22 cellular contexts compared by ENCODE assay signal in the genomic region with DNA sequence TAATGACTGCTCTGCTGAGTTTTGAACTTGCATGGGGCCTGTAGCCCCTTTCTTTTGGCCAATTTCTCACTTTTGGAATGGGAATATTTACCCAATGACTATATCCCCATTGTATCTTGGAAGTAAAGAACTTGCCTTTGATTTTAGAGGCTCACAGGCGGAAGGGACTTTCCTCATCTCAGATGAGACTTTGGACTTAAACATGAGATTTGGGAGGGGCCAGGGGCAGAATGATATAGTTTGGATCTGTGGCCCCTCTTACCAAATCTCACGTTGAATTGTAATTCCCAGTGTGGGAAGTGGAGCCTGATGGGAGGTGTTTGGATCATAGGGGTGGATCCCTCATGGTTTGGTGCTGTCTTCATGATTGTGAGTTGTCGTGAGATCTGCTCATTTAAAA. TPM values are rescaled to one million over a fixed set of nuclear protein-coding genes. Genes with fewer than 3 reads are reported as not detected.
A peak's percentile ranks its signal among the peaks of the same experiment; 100 is the strongest.
DNase-seq lines count a peak whose midpoint lies in the region; ATAC-seq and TF ChIP-seq lines count a peak whose summit lies in the region.
"Had no signal": no experiment of that assay in that cellular context is flagged by ENCODE, and none has a peak within 500 bp of the region (broad histone marks: within the 10 kb centered on the region; RNA-seq: fewer than 3 reads in every experiment).

No MANE protein-coding gene starts in this region.

- H3K36me3 Mint-ChIP-seq in GM23338 (ENCODE audit: low read depth) = peaks cover 5% of the 10 kb centered on the region; the same call in 1 of the 3 replicates
- H3K36me3 Mint-ChIP-seq: CD4-positive, CD25-positive, alpha-beta regulatory T cell; CD8-positive, alpha-beta T cell had no signal

- H3K9me3 Mint-ChIP-seq in GM23338 = peaks cover 13% of the 10 kb centered on the region

- peak overlapping the region; percentile 37 for H3K4me2 ChIP-seq in GM23338
- H3K4me2 ChIP-seq: BLaER1 had no signal

- TF ChIP-seq EP300 in esophagus muscularis mucosa (IDR thresholded peaks at IDR 0.05) = no peak

- no peak for TF ChIP-seq POLR2A in esophagus muscularis mucosa (IDR thresholded peaks at IDR 0.05; ENCODE audit: low read depth)

- no peak overlapping the region for H3K4me3 ChIP-seq in GM23338
- H3K4me3 ChIP-seq in coronary artery = no peak overlapping the region
- H3K4me3 ChIP-seq in esophagus muscularis mucosa = no peak overlapping the region
- H3K4me3 ChIP-seq in mucosa of descending colon = no peak overlapping the region
- H3K4me3 ChIP-seq: BLaER1, GM12878, GM23248, HAP-1 had no signal

- no peak for TF ChIP-seq CTCF in GM23338 (conservative IDR thresholded peaks at IDR 0.05; ENCODE audit: low read depth in 2 of 2)
- no peak for TF ChIP-seq CTCF in coronary artery (IDR thresholded peaks at IDR 0.05)
- no peak for TF ChIP-seq CTCF in esophagus muscularis mucosa (IDR thresholded peaks at IDR 0.05)
- no peak for TF ChIP-seq CTCF in mucosa of descending colon (IDR thresholded peaks at IDR 0.05)

- DNase-seq in GM23338 (ENCODE audit: low spot score) (no peak), coronary artery (ENCODE audit: low spot score) (peak; percentile 4), esophagus muscularis mucosa (ENCODE audit: extremely low spot score) (peak; percentile 78), mucosa of descending colon (no peak), NCI-H345 (lab: John Stamatoyannopoulos, UW) (no peak), COLO829 (ENCODE audit: low spot score) (no peak)
- no peak for DNase-seq in stimulated activated CD4-positive, alpha-beta T cell treated with anti-CD3 and anti-CD28 coated beads, Interleukin-2, amount 100 ng/mL, for 24 hours
- DNase-seq: CD4-positive, CD25-positive, alpha-beta regulatory T cell; DMS 273 treated with DMSO at 0.1 percent for 48 hours; DMS79; EL; GDM1; GM23248; HFFc6 had no signal

- H3K27ac ChIP-seq in GM23338 (ENCODE audit: low read depth) (no peak overlapping the region), coronary artery (no peak overlapping the region), esophagus muscularis mucosa (replicated peaks in 1 of 4) (no peak overlapping the region)
- H3K27ac ChIP-seq: 22Rv1, BLaER1, C4-2B, GM23248 had no signal

- H3K27me3 ChIP-seq in GM23338 (ENCODE audit: insufficient read depth) (no peaks in the 10 kb centered on the region), esophagus muscularis mucosa (peaks cover 0 to 31% (median 0%) of the 10 kb centered on the region in 4 donors)
- H3K27me3 ChIP-seq: BLaER1 had no signal

- H2AFZ ChIP-seq in GM23338 = no peak overlapping the region
- H2AFZ ChIP-seq: GM23248 had no signal

- no peaks in the 10 kb centered on the region for H3K79me2 ChIP-seq in GM23338 (replicated peaks; ENCODE audit: insufficient read depth)

- H3K9me3 ChIP-seq in esophagus muscularis mucosa (peaks cover 0 to 13% (median 1%) of the 10 kb centered on the region in 4 donors), mucosa of descending colon (no peaks in the 10 kb centered on the region)
- H3K9me3 ChIP-seq: HAP-1 had no signal

- peaks cover 9% of the 10 kb centered on the region; the same call in 1 of the 2 replicates for H3K9me2 ChIP-seq in GM23338 (ENCODE audit: insufficient read depth)

- ATAC-seq in GM23338 = no peak
- peak; percentile 38 for ATAC-seq in mucosa of descending colon
- no peak for ATAC-seq in HG02623 (IDR thresholded peaks at IDR 0.05; ENCODE audit: unreplicated experiment)
- ATAC-seq: CD8-positive, alpha-beta T cell; GM12878 had no signal

- intact Hi-C loops in esophagus muscularis mucosa (cut with DNase I) = no loop called here
- intact Hi-C loops in mucosa of descending colon (cut with DNase I, micrococcal nuclease) = no loop called here

- 90% methylated on average over 3 of the region's 3 CpGs for WGBS in esophagus muscularis mucosa

- no peaks in the 10 kb centered on the region for H4K20me1 ChIP-seq in GM23338 (replicated peaks; ENCODE audit: insufficient read depth)
- H4K20me1 ChIP-seq: BLaER1 had no signal

- H3K36me3 ChIP-seq in GM23338 (ENCODE audit: insufficient read depth) = no peaks in the 10 kb centered on the region
- no peaks in the 10 kb centered on the region for H3K36me3 ChIP-seq in esophagus muscularis mucosa
- H3K36me3 ChIP-seq in mucosa of descending colon (ENCODE audit: low read depth) = no peaks in the 10 kb centered on the region
- H3K36me3 ChIP-seq: BLaER1, HAP-1 had no signal

- 0 out of 2 replicates have a peak, but pooled peaks cover 3% of the 10 kb centered on the region for H3F3A ChIP-seq in GM23338 (replicated peaks; ENCODE audit: low read depth)

- peaks cover 47% of the 10 kb centered on the region for H3K4me1 Mint-ChIP-seq in GM23338
- H3K4me1 Mint-ChIP-seq: B cell; CD4-positive, CD25-positive, alpha-beta regulatory T cell had no signal

- peaks cover 22% of the 10 kb centered on the region for H3K27me3 Mint-ChIP-seq in GM23338 (ENCODE audit: insufficient read depth, low read depth, poor library complexity)

- H3K4me1 ChIP-seq in GM23338 (ENCODE audit: insufficient read depth) (peaks cover 49% of the 10 kb centered on the region), esophagus muscularis mucosa (no peaks in the 10 kb centered on the region), mucosa of descending colon (ENCODE audit: low read depth) (no peaks in the 10 kb centered on the region)
- H3K4me1 ChIP-seq: HAP-1 had no signal

- H3K4me3 Mint-ChIP-seq in GM23338 = no peak overlapping the region
- H3K4me3 Mint-ChIP-seq: B cell; CD4-positive, CD25-positive, alpha-beta regulatory T cell; CD8-positive, alpha-beta T cell; HFFc6 had no signal

- no peak overlapping the region for H3K27ac Mint-ChIP-seq in GM23338
- H3K27ac Mint-ChIP-seq: B cell; CD4-positive, CD25-positive, alpha-beta regulatory T cell; CD8-positive, alpha-beta T cell; HFFc6 had no signal

TF ChIP-seq in GM23338, 12 proteins besides CTCF, POLR2A, EP300 and RAD21 (continues in another document):
- no peak for TF ChIP-seq ZNF114 (CRISPR knock-in tag; IDR thresholded peaks at IDR 0.05)
- TF ChIP-seq, protein P1, sequence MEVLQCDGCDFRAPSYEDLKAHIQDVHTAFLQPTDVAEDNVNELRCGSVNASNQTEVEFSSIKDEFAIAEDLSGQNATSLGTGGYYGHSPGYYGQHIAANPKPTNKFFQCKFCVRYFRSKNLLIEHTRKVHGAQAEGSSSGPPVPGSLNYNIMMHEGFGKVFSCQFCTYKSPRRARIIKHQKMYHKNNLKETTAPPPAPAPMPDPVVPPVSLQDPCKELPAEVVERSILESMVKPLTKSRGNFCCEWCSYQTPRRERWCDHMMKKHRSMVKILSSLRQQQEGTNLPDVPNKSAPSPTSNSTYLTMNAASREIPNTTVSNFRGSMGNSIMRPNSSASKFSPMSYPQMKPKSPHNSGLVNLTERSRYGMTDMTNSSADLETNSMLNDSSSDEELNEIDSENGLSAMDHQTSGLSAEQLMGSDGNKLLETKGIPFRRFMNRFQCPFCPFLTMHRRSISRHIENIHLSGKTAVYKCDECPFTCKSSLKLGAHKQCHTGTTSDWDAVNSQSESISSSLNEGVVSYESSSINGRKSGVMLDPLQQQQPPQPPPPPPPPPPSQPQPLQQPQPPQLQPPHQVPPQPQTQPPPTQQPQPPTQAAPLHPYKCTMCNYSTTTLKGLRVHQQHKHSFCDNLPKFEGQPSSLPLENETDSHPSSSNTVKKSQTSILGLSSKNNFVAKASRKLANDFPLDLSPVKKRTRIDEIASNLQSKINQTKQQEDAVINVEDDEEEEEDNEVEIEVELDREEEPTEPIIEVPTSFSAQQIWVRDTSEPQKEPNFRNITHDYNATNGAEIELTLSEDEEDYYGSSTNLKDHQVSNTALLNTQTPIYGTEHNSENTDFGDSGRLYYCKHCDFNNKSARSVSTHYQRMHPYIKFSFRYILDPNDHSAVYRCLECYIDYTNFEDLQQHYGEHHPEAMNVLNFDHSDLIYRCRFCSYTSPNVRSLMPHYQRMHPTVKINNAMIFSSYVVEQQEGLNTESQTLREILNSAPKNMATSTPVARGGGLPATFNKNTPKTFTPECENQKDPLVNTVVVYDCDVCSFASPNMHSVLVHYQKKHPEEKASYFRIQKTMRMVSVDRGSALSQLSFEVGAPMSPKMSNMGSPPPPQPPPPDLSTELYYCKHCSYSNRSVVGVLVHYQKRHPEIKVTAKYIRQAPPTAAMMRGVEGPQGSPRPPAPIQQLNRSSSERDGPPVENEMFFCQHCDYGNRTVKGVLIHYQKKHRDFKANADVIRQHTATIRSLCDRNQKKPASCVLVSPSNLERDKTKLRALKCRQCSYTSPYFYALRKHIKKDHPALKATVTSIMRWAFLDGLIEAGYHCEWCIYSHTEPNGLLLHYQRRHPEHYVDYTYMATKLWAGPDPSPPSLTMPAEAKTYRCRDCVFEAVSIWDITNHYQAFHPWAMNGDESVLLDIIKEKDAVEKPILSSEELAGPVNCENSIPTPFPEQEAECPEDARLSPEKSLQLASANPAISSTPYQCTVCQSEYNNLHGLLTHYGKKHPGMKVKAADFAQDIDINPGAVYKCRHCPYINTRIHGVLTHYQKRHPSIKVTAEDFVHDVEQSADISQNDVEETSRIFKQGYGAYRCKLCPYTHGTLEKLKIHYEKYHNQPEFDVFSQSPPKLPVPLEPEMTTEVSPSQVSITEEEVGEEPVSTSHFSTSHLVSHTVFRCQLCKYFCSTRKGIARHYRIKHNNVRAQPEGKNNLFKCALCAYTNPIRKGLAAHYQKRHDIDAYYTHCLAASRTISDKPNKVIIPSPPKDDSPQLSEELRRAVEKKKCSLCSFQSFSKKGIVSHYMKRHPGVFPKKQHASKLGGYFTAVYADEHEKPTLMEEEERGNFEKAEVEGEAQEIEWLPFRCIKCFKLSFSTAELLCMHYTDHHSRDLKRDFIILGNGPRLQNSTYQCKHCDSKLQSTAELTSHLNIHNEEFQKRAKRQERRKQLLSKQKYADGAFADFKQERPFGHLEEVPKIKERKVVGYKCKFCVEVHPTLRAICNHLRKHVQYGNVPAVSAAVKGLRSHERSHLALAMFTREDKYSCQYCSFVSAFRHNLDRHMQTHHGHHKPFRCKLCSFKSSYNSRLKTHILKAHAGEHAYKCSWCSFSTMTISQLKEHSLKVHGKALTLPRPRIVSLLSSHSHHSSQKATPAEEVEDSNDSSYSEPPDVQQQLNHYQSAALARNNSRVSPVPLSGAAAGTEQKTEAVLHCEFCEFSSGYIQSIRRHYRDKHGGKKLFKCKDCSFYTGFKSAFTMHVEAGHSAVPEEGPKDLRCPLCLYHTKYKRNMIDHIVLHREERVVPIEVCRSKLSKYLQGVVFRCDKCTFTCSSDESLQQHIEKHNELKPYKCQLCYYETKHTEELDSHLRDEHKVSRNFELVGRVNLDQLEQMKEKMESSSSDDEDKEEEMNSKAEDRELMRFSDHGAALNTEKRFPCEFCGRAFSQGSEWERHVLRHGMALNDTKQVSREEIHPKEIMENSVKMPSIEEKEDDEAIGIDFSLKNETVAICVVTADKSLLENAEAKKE (CRISPR knock-in tag; IDR thresholded peaks at IDR 0.05) = no peak
- no peak for TF ChIP-seq EZH2 (IDR thresholded peaks at IDR 0.05; ENCODE audit: low read depth, unreplicated experiment)
- no peak for TF ChIP-seq ZNF331 (CRISPR knock-in tag; IDR thresholded peaks at IDR 0.05; ENCODE audit: low read depth)
- no peak for TF ChIP-seq CREB1 (CRISPR knock-in tag; IDR thresholded peaks at IDR 0.05; ENCODE audit: low read depth)
- TF ChIP-seq POLR2AphosphoS5 (IDR thresholded peaks at IDR 0.05; ENCODE audit: low read depth) = no peak

RNA-seq across cellular contexts. Expression of a gene that starts 42.7 kb away (rescaled TPM):
- 3.7 and 5.1 TPM in 2 replicates for total RNA-seq in GM23338 (2014; rRNA removed; shearing (Covaris generic))
- polyA plus RNA-seq in GM23338 (2016; fragmentation: Nextera tagmentation; extraction: Ambion mirVana) = 0.74 and 0.99 TPM in 2 replicates
- total RNA-seq in esophagus muscularis mucosa (1 to 10 TPM in 2 of 4 donors, under 1 TPM in 2; 0.42 to 2.0 (median 1.2) TPM), mucosa of descending colon (1 to 10 TPM; 1.2 to 1.6 (median 1.3) TPM)

Comparison
In these comparisons a context has a peak if more than half of its experiments do, and no peak if none do; other contexts are left out.
1. DNase-seq: peak in coronary artery (single experiment) and esophagus muscularis mucosa (single experiment); none in GM23338 (single experiment), mucosa of descending colon (0 of 3), NCI-H345 (single experiment), stimulated activated CD4-positive, alpha-beta T cell treated with anti-CD3 and anti-CD28 coated beads, Interleukin-2, amount 100 ng/mL, for 24 hours (0 of 2) and COLO829 (single experiment).